ENCODE assay signal across 1 cellular context in genomic region chr18:31206787-31207381, GRCh38.
A peak's percentile ranks its signal among the peaks of the same experiment; 100 is the strongest.
TF ChIP-seq lines count a peak whose summit lies in the region.

No MANE protein-coding gene starts in this region.

TF ChIP-seq in HepG2, 621 proteins besides CTCF, POLR2A, EP300 and RAD21 (continued from another document and continues in another):
- TF ChIP-seq ATF4 (CRISPR knock-in tag; IDR thresholded peaks at IDR 0.05) (no peak), ZFX (CRISPR knock-in tag; IDR thresholded peaks at IDR 0.05; ENCODE audit: low read depth) (peak; percentile 67), EZH2 (conservative IDR thresholded peaks at IDR 0.05; ENCODE audit: low read depth, low read length) (no peak), HNF4G (IDR thresholded peaks at IDR 0.05; ENCODE audit: borderline replicate concordance, low read depth, low read length) (no peak), HNF4G (CRISPR knock-in tag; IDR thresholded peaks at IDR 0.05; ENCODE audit: borderline replicate concordance, low read depth) (no peak), MBD4 (IDR thresholded peaks at IDR 0.05; ENCODE audit: borderline replicate concordance, low read length) (no peak), EEA1 (CRISPR knock-in tag; IDR thresholded peaks at IDR 0.05; ENCODE audit: borderline replicate concordance) (no peak), TRAFD1 (CRISPR knock-in tag; IDR thresholded peaks at IDR 0.05; ENCODE audit: borderline replicate concordance) (no peak), LBX2 (CRISPR knock-in tag; IDR thresholded peaks at IDR 0.05; ENCODE audit: borderline replicate concordance) (no peak), ZBTB42 (CRISPR knock-in tag; IDR thresholded peaks at IDR 0.05) (no peak), KDM4B (CRISPR knock-in tag; IDR thresholded peaks at IDR 0.05) (no peak), SMARCC2 (IDR thresholded peaks at IDR 0.05) (no peak), IRF2 (CRISPR knock-in tag; IDR thresholded peaks at IDR 0.05) (no peak), ZNF354B (CRISPR knock-in tag; IDR thresholded peaks at IDR 0.05) (no peak), ZNF431 (CRISPR knock-in tag; IDR thresholded peaks at IDR 0.05; ENCODE audit: borderline replicate concordance, low read depth) (no peak), RAD51 (IDR thresholded peaks at IDR 0.05; ENCODE audit: borderline replicate concordance) (no peak), KDM2A (CRISPR knock-in tag; IDR thresholded peaks at IDR 0.05; ENCODE audit: borderline replicate concordance, low read depth) (no peak), PRDM15 (CRISPR knock-in tag; IDR thresholded peaks at IDR 0.05) (no peak), ISL2 (CRISPR knock-in tag; IDR thresholded peaks at IDR 0.05) (no peak), ZNF576 (CRISPR knock-in tag; IDR thresholded peaks at IDR 0.05) (no peak), POLR2AphosphoS2 (IDR thresholded peaks at IDR 0.05; ENCODE audit: low read depth, low read length) (no peak), MEF2D (CRISPR knock-in tag; IDR thresholded peaks at IDR 0.05) (no peak), GFI1 (CRISPR knock-in tag; IDR thresholded peaks at IDR 0.05; ENCODE audit: borderline replicate concordance) (no peak), ZNF382 (CRISPR knock-in tag; IDR thresholded peaks at IDR 0.05; ENCODE audit: borderline replicate concordance) (no peak), FOXK2 (IDR thresholded peaks at IDR 0.05) (no peak), PAF1 (CRISPR knock-in tag; IDR thresholded peaks at IDR 0.05) (no peak), GRHL1 (CRISPR knock-in tag; conservative IDR thresholded peaks at IDR 0.05) (no peak), ARNT (IDR thresholded peaks at IDR 0.05) (no peak), KLF11 (CRISPR knock-in tag; IDR thresholded peaks at IDR 0.05) (no peak), RBM22 (optimal IDR thresholded peaks at IDR 0.05; ENCODE audit: low read length) (no peak), TFDP2 (CRISPR knock-in tag; IDR thresholded peaks at IDR 0.05) (no peak), ZNF343 (CRISPR knock-in tag; IDR thresholded peaks at IDR 0.05) (no peak), HNF4A (CRISPR knock-in tag; IDR thresholded peaks at IDR 0.05) (no peak), ZFY (CRISPR knock-in tag; IDR thresholded peaks at IDR 0.05) (peak; percentile 63), MTERF4 (CRISPR knock-in tag; IDR thresholded peaks at IDR 0.05) (no peak), ZNF547 (CRISPR knock-in tag; IDR thresholded peaks at IDR 0.05) (no peak), ZBTB40 (IDR thresholded peaks at IDR 0.05) (no peak), ZBTB40 (CRISPR knock-in tag; IDR thresholded peaks at IDR 0.05) (no peak), REPIN1 (CRISPR knock-in tag; IDR thresholded peaks at IDR 0.05; ENCODE audit: borderline replicate concordance, low read depth) (no peak), ZMYM2 (CRISPR knock-in tag; IDR thresholded peaks at IDR 0.05) (no peak)
